ENCODE assay signal across 2 cellular contexts in genomic region chr10:4685495-4685894, GRCh38.
TF ChIP-seq lines count a peak whose summit lies in the region.

No MANE protein-coding gene starts in this region.

TF ChIP-seq in A549, 52 proteins besides CTCF, POLR2A, EP300 and RAD21 (continued from another document):
- TF ChIP-seq REST (IDR thresholded peaks at IDR 0.05), result no peak
- no peak for TF ChIP-seq HMGXB4 (CRISPR knock-in tag; IDR thresholded peaks at IDR 0.05; ENCODE audit: borderline replicate concordance)
- no peak for TF ChIP-seq MAX (IDR thresholded peaks at IDR 0.05)
- no peak for TF ChIP-seq JUNB (IDR thresholded peaks at IDR 0.05)
- no peak for TF ChIP-seq NPAS2 (CRISPR knock-in tag; IDR thresholded peaks at IDR 0.05; ENCODE audit: borderline replicate concordance)
- no peak for TF ChIP-seq PBX3 (IDR thresholded peaks at IDR 0.05)
- TF ChIP-seq EHMT2 (IDR thresholded peaks at IDR 0.05; ENCODE audit: low read depth), result no peak
- TF ChIP-seq ESRRA (IDR thresholded peaks at IDR 0.05; ENCODE audit: borderline replicate concordance, low read length), result no peak
- TF ChIP-seq POLR2AphosphoS2 (conservative IDR thresholded peaks at IDR 0.05; ENCODE audit: low read length), result no peak
- TF ChIP-seq HOXA7 (CRISPR knock-in tag; IDR thresholded peaks at IDR 0.05), result no peak
- no peak for TF ChIP-seq SREBF2 (IDR thresholded peaks at IDR 0.05)

TF ChIP-seq in HCT116, 20 proteins besides CTCF, POLR2A, EP300 and RAD21 (continued from another document):
- TF ChIP-seq ZNF274 (IDR thresholded peaks at IDR 0.05; ENCODE audit: low read depth, low read length) (no peak), REST (IDR thresholded peaks at IDR 0.05; ENCODE audit: low read depth) (no peak), EGR1 (IDR thresholded peaks at IDR 0.05; ENCODE audit: low read depth) (no peak), CEBPB (IDR thresholded peaks at IDR 0.05; ENCODE audit: low read depth) (no peak), EZH2phosphoT487 (IDR thresholded peaks at IDR 0.05; ENCODE audit: borderline replicate concordance) (no peak), ZFX (IDR thresholded peaks at IDR 0.05) (no peak), ELF1 (IDR thresholded peaks at IDR 0.05; ENCODE audit: borderline replicate concordance, low read depth) (no peak), YY1 (IDR thresholded peaks at IDR 0.05; ENCODE audit: extremely low read depth, insufficient replicate concordance, low read depth, low read length) (no peak)
TF ChIP-seq in HCT116: peak in this region for 0.
